Comparison of ENCODE assay signal across 11 cellular contexts in genomic region chr19:12544401-12544876, GRCh38. TPM values are rescaled to one million over a fixed set of nuclear protein-coding genes. Genes with fewer than 3 reads are reported as not detected.
A peak's percentile ranks its signal among the peaks of the same experiment; 100 is the strongest.
DNase-seq lines count a peak whose midpoint lies in the region; ATAC-seq, FAIRE-seq and TF ChIP-seq lines count a peak whose summit lies in the region.
"Had no signal": no experiment of that assay in that cellular context is flagged by ENCODE, and none has a peak within 500 bp of the region (broad histone marks: within the 10 kb centered on the region; RNA-seq: fewer than 3 reads in every experiment).

No MANE protein-coding gene starts in this region.

- peak; percentile 98 for FAIRE-seq in K562 (lab: Jason Lieb, UNC)

- H3K4me3 ChIP-seq in HEK293 (ENCODE audit: low read depth, low read length) (no peak overlapping the region), K562 (no peak overlapping the region; the same call in 1 of the 2 replicates), Peyer's patch (no peak overlapping the region)

- H3K9me1 ChIP-seq in K562 (ENCODE audit: control insufficient read depth, insufficient read depth, low read length): no peaks in the 10 kb centered on the region

- TF ChIP-seq POLR2A in K562 (conservative IDR thresholded peaks at IDR 0.05): no peak; the same call in 1 of the 2 replicates
- TF ChIP-seq POLR2A in Peyer's patch (IDR thresholded peaks at IDR 0.05): no peak

- peak; percentile 92 for ATAC-seq in K562
- no peak for ATAC-seq in HG03571 (IDR thresholded peaks at IDR 0.05; ENCODE audit: unreplicated experiment)

- TF ChIP-seq CTCF in HEK293 (tag by site-specific recombination; IDR thresholded peaks at IDR 0.05): no peak
- no peak for TF ChIP-seq CTCF in K562 (IDR thresholded peaks at IDR 0.05 in 2 of 3, conservative IDR thresholded peaks at IDR 0.05 in 1 of 3; ENCODE audit: insufficient read depth in 2 of 3, low read depth in 1 of 3, low read length in 3 of 3)
- TF ChIP-seq CTCF in Peyer's patch (IDR thresholded peaks at IDR 0.05): no peak

- H3K27me3 ChIP-seq in K562 (ENCODE audit: control insufficient read depth in 2 of 2, insufficient read depth in 2 of 2, low read length in 2 of 2) (no peaks in the 10 kb centered on the region), Peyer's patch (no peaks in the 10 kb centered on the region)

- no peak for TF ChIP-seq RAD21 in K562 (CRISPR knock-in tag; conservative IDR thresholded peaks at IDR 0.05 in 1 of 2, IDR thresholded peaks at IDR 0.05 in 1 of 2)

- intact Hi-C loops in K562 (cut with micrococcal nuclease): no loop called here

- 0% methylated on average over 5 of the region's 5 CpGs for WGBS in K562 (ENCODE audit: insufficient coverage, low coverage, missing lambda C conversion rate)

- peak; percentile 97 for TF ChIP-seq EP300 in K562 (IDR thresholded peaks at IDR 0.05; ENCODE audit: low read length)

- H3K79me2 ChIP-seq in K562 (ENCODE audit: control insufficient read depth, insufficient read depth, low read length): peaks cover 64% of the 10 kb centered on the region

- H3K4me1 ChIP-seq in HEK293 (ENCODE audit: control insufficient read depth, insufficient read depth, low read length) (no peaks in the 10 kb centered on the region), K562 (replicated peaks in 1 of 2; ENCODE audit: control insufficient read depth in 2 of 2, insufficient read depth in 2 of 2, low read length in 2 of 2) (peaks cover 26 to 33% of the 10 kb centered on the region in 2 experiments), Peyer's patch (peaks cover 0 to 6% (median under 1%) of the 10 kb centered on the region in 4 donors)

- H3K27ac ChIP-seq in HEK293 (ENCODE audit: extremely low read depth, low read depth, low read length) (no peak overlapping the region), K562 (ENCODE audit: extremely low read depth, low read depth, low read length) (peak overlapping the region; percentile 95), Peyer's patch (no peak overlapping the region)

- H3K9ac ChIP-seq in K562 (ENCODE audit: insufficient read depth in 1 of 2, low read depth in 2 of 2, low read length in 2 of 2): peak overlapping the region in 1 of 2 experiments; percentile 62; a peak in 2 of 4 replicates

- H2AFZ ChIP-seq in K562 (ENCODE audit: low read depth, low read length): peak overlapping the region; percentile 44

- H3K4me2 ChIP-seq in K562 (ENCODE audit: insufficient read depth, low read length): peak overlapping the region; percentile 81

- CTCF ChIA-PET in HEK293 (lab: Yijun Ruan, JAX): no interaction called here
- CTCF ChIA-PET in K562 (lab: Yijun Ruan, JAX; ENCODE audit: low intra/inter-chr PET ratio): no interaction called here

- H4K20me1 ChIP-seq in K562 (replicated peaks; ENCODE audit: control insufficient read depth, insufficient read depth, low read length): no peaks in the 10 kb centered on the region

- in situ Hi-C loops in K562 (cut with MboI): no loop called here

- peaks cover 0 to 41% of the 10 kb centered on the region in 2 experiments for H3K36me3 ChIP-seq in HEK293 (ENCODE audit: control insufficient read depth in 2 of 2, insufficient read depth in 1 of 2, low read length in 2 of 2)
- peaks cover 54% of the 10 kb centered on the region for H3K36me3 ChIP-seq in K562 (ENCODE audit: control insufficient read depth, insufficient read depth, low read length)
- peaks cover 0 to 86% (median 0%) of the 10 kb centered on the region in 3 donors for H3K36me3 ChIP-seq in Peyer's patch

- no TSS peak for BruUV-seq in K562 (replicated peaks; lab: Mats Ljungman, UMichigan)

- no peaks in the 10 kb centered on the region for H3K9me3 ChIP-seq in HEK293 (ENCODE audit: control insufficient read depth, insufficient read depth, low read depth, low read length)
- H3K9me3 ChIP-seq in K562 (replicated peaks; ENCODE audit: control insufficient read depth, insufficient read depth, low read depth, low read length): peaks cover 52% of the 10 kb centered on the region
- peaks cover 0 to 28% (median 0%) of the 10 kb centered on the region in 4 donors for H3K9me3 ChIP-seq in Peyer's patch

- DNase-seq in Ammon's horn (ENCODE audit: low spot score) (peak; percentile 28), K562 (ENCODE audit: extremely low read depth in 1 of 4, low spot score in 3 of 4) (peak; percentile 69 to 99 (median 80)), inferior parietal cortex (ENCODE audit: extremely low spot score) (peak; percentile 49), Peyer's patch (no peak), SIG-M5 (lab: John Stamatoyannopoulos, UW) (no peak), HuH-7.5 (ENCODE audit: low spot score) (no peak)
- DNase-seq: activated CD4-positive, alpha-beta T cell treated with anti-CD3 and anti-CD28 coated beads, Interleukin-2, amount 10 ng/mL, durations not matched to agents 24 days and 14 days; activated naive CD8-positive, alpha-beta T cell treated with anti-CD3 and anti-CD28 coated beads, Interleukin-2, amount 10 ng/mL, durations not matched to agents 7 days and 5 days; NCI-H774 had no signal

- POLR2A ChIA-PET in HEK293 (lab: Yijun Ruan, JAX) (no interaction called here), K562 (lab: Yijun Ruan, JAX) (no interaction called here)

TF ChIP-seq in HEK293, 187 proteins besides CTCF, POLR2A, EP300 and RAD21:
- TF ChIP-seq IKZF3 (tag by site-specific recombination; IDR thresholded peaks at IDR 0.05) (no peak), EGR2 (tag by site-specific recombination; IDR thresholded peaks at IDR 0.05; ENCODE audit: low read depth) (peak; percentile 54; the same call in 1 of the 2 replicates)
TF ChIP-seq in HEK293: peak in this region for 1.

TF ChIP-seq in K562, 482 proteins besides CTCF, POLR2A, EP300 and RAD21 (continues in another document):
- TF ChIP-seq SAFB (IDR thresholded peaks at IDR 0.05; ENCODE audit: borderline replicate concordance, low read depth, low read length) (no peak), PHB2 (IDR thresholded peaks at IDR 0.05; ENCODE audit: low read depth) (peak; percentile 90), EWSR1 (IDR thresholded peaks at IDR 0.05; ENCODE audit: borderline replicate concordance, low read depth, partially characterized antibody) (no peak)

RNA-seq across cellular contexts. Expression of gene ZNF564, which starts 6.8 kb away (rescaled TPM):
- 33.3 and 61.8 TPM in 2 replicates for total RNA-seq in K562 (2011; cell fraction: chromatin; rRNA removed; ENCODE audit: low replicate concordance)
- total RNA-seq in K562 (2011; cell fraction: nucleolus; rRNA removed): 28.2 and 30.7 TPM in 2 replicates
- total RNA-seq in K562 (2011; cell fraction: nucleoplasm; rRNA removed): 39.2 and 48.5 TPM in 2 replicates
- total RNA-seq in K562 (2014; rRNA removed) (5.2 and 6.7 TPM in 2 replicates), K562 (2014; rRNA removed; fragmentation: Illumina TruSeq; extraction: Trizol) (7.0 and 10.8 TPM in 2 replicates), K562 (2015; rRNA removed; fragmentation: Illumina TruSeq; extraction: Trizol) (6.1 and 6.4 TPM in 2 replicates), K562 (2021) (6.0 and 8.1 TPM in 2 replicates), Peyer's patch (10 to 100 TPM; 25.2 to 36.9 (median 29.2) TPM)
- polyA plus RNA-seq in K562 (2011; rRNA removed) (4.5 and 5.4 TPM in 2 replicates), K562 (2014; fragmentation: Illumina TruSeq; extraction: Trizol) (5.1 TPM in 2 replicates), K562 (2014; fragmentation: Nextera tagmentation; extraction: Ambion mirVana) (1 to 10 TPM; 1.4 to 2.1 TPM), K562 (2014; rRNA removed) (4.0 and 5.6 TPM in 2 replicates)
- polyA plus RNA-seq in K562 (2011; cell fraction: cytosol; rRNA removed): 0.78 and 1.9 TPM in 2 replicates
- polyA plus RNA-seq in K562 (2011; cell fraction: nucleus; rRNA removed): 5.6 and 6.1 TPM in 2 replicates
- 3.7 and 4.5 TPM in 2 replicates for polyA plus RNA-seq in K562 (2012)
- polyA minus RNA-seq in K562 (2011; rRNA and poly(A)+ RNA removed): 13.8 and 21.2 TPM in 2 replicates
- 2.4 and 5.1 TPM in 2 replicates for polyA minus RNA-seq in K562 (2011; cell fraction: cytosol; rRNA and poly(A)+ RNA removed)
- polyA minus RNA-seq in K562 (2011; cell fraction: nucleus; rRNA and poly(A)+ RNA removed): 9.7 and 17.8 TPM in 2 replicates

RNA-seq across cellular contexts. Expression of gene ZNF709, which starts 59.8 kb away (rescaled TPM):
- 0.81 TPM in 1 of 2 replicates, not detected in the other for total RNA-seq in K562 (2011; cell fraction: chromatin; rRNA removed; ENCODE audit: low replicate concordance)
- not detected in 2 replicates for total RNA-seq in K562 (2011; cell fraction: nucleolus; rRNA removed)
- total RNA-seq in K562 (2011; cell fraction: nucleoplasm; rRNA removed): 0.84 and 0.95 TPM in 2 replicates
- total RNA-seq in K562 (2014; rRNA removed) (0.12 and 0.18 TPM in 2 replicates), K562 (2014; rRNA removed; fragmentation: Illumina TruSeq; extraction: Trizol) (0.48 and 0.69 TPM in 2 replicates), K562 (2015; rRNA removed; fragmentation: Illumina TruSeq; extraction: Trizol) (0.58 and 0.64 TPM in 2 replicates), K562 (2021) (0.27 and 0.63 TPM in 2 replicates), Peyer's patch (1 to 10 TPM; 1.8 to 3.7 (median 3.3) TPM)
- polyA plus RNA-seq in K562 (2011; rRNA removed) (0.36 and 0.69 TPM in 2 replicates), K562 (2014; fragmentation: Illumina TruSeq; extraction: Trizol) (0.11 and 0.13 TPM in 2 replicates), K562 (2014; fragmentation: Nextera tagmentation; extraction: Ambion mirVana) (under 1 TPM; 0.13 to 0.15 TPM), K562 (2014; rRNA removed) (0.07 and 0.22 TPM in 2 replicates)
- polyA plus RNA-seq in K562 (2011; cell fraction: cytosol; rRNA removed): 0.18 and 0.63 TPM in 2 replicates
- 0.20 and 0.41 TPM in 2 replicates for polyA plus RNA-seq in K562 (2011; cell fraction: nucleus; rRNA removed)
- polyA plus RNA-seq in K562 (2012): 0.14 and 0.22 TPM in 2 replicates
- polyA minus RNA-seq in K562 (2011; rRNA and poly(A)+ RNA removed): 1.1 and 1.6 TPM in 2 replicates
- polyA minus RNA-seq in K562 (2011; cell fraction: cytosol; rRNA and poly(A)+ RNA removed): not detected in 2 replicates
- 0.27 and 0.67 TPM in 2 replicates for polyA minus RNA-seq in K562 (2011; cell fraction: nucleus; rRNA and poly(A)+ RNA removed)

Comparison
In these comparisons a context has a peak if more than half of its experiments do, and no peak if none do; other contexts are left out.
1. DNase-seq: peak in Ammon's horn (single experiment), K562 (4 of 4) and inferior parietal cortex (single experiment); none in Peyer's patch (0 of 3), SIG-M5 (single experiment) and HuH-7.5 (single experiment).